In genomic region chr3:179668429-179668828, GRCh38 we compare ENCODE assay signal across 36 cellular contexts.
"Had no signal": no experiment of that assay in that cellular context is flagged by ENCODE, and none has a peak within 500 bp of the region (broad histone marks: within the 10 kb centered on the region; RNA-seq: fewer than 3 reads in every experiment).

No MANE protein-coding gene starts in this region.

- H3K36me3 Mint-ChIP-seq: activated naive CD4-positive, alpha-beta T cell treated with anti-CD3 and anti-CD28 coated beads, Interleukin-2, amount 10 ng/mL, durations not matched to agents 7 days and 5 days; activated naive CD8-positive, alpha-beta T cell treated with anti-CD3 and anti-CD28 coated beads, Interleukin-2, amount 10 ng/mL, durations not matched to agents 7 days and 5 days had no signal

- H3K4me1 Mint-ChIP-seq: activated CD4-positive, alpha-beta T cell treated with anti-CD3 and anti-CD28 coated beads, Interleukin-2, amount 10 ng/mL, durations not matched to agents 7 days and 5 days; activated CD8-positive, alpha-beta memory T cell treated with anti-CD3 and anti-CD28 coated beads, Interleukin-2, amount 10 ng/mL, durations not matched to agents 7 days and 5 days had no signal

- H3K27ac ChIP-seq: ascending aorta, cardiac muscle cell, VCaP had no signal

- H3K4me3 ChIP-seq: ascending aorta, cardiac muscle cell had no signal

- H3K27ac Mint-ChIP-seq: activated CD4-positive, alpha-beta memory T cell treated with anti-CD3 and anti-CD28 coated beads, Interleukin-2, amount 10 ng/mL, durations not matched to agents 7 days and 5 days; activated CD4-positive, alpha-beta T cell treated with anti-CD3 and anti-CD28 coated beads for 36 hours; activated CD4-positive, alpha-beta T cell treated with anti-CD3 and anti-CD28 coated beads, Interleukin-2, amount 10 ng/mL, durations not matched to agents 7 days and 5 days; activated CD8-positive, alpha-beta memory T cell treated with anti-CD3 and anti-CD28 coated beads, Interleukin-2, amount 10 ng/mL, durations not matched to agents 7 days and 5 days; activated CD8-positive, alpha-beta T cell treated with anti-CD3 and anti-CD28 coated beads, Interleukin-2, amount 10 ng/mL, durations not matched to agents 7 days and 5 days; activated naive CD4-positive, alpha-beta T cell treated with anti-CD3 and anti-CD28 coated beads, Interleukin-2, amount 10 ng/mL, durations not matched to agents 7 days and 5 days; activated naive CD4-positive, alpha-beta T cell treated with anti-CD3 and anti-CD28 coated beads, Interleukin-2, amount 50 U/mL, for 24 hours; activated naive CD8-positive, alpha-beta T cell; activated naive CD8-positive, alpha-beta T cell treated with anti-CD3 and anti-CD28 coated beads, Interleukin-2, amount 10 ng/mL, durations not matched to agents 7 days and 5 days; activated naive CD8-positive, alpha-beta T cell treated with anti-CD3 and anti-CD28 coated beads, Interleukin-2, amount 50 U/mL, for 24 hours; activated T-cell treated with anti-CD3 and anti-CD28 coated beads, Interleukin-2, amount 50 U/mL, for 24 hours; activated T-helper 2 cell treated with anti-CD3 and anti-CD28 coated beads, Interferon-gamma antibody, Interleukin-2, Interleukin-4, amounts not matched to agents 10 μg/mL and 5 μg/mL and 100 μg/mL, durations not matched to agents 14 hours and 24 hours and 36 hours; T-cell; T-helper 2 cell treated with Interferon-gamma antibody and Interleukin-4, amounts not matched to agents 5 μg/mL and 100 μg/mL, for 36 hours had no signal

- H3K9me3 Mint-ChIP-seq: activated CD4-positive, alpha-beta memory T cell treated with anti-CD3 and anti-CD28 coated beads, Interleukin-2, amount 10 ng/mL, durations not matched to agents 7 days and 5 days; activated CD4-positive, alpha-beta T cell treated with anti-CD3 and anti-CD28 coated beads, Interleukin-2, amount 10 ng/mL, durations not matched to agents 7 days and 5 days; activated naive CD4-positive, alpha-beta T cell treated with anti-CD3 and anti-CD28 coated beads, Interleukin-2, amount 10 ng/mL, durations not matched to agents 7 days and 5 days; activated naive CD4-positive, alpha-beta T cell treated with anti-CD3 and anti-CD28 coated beads, Interleukin-2, amount 50 U/mL, for 24 hours; activated naive CD8-positive, alpha-beta T cell treated with anti-CD3 and anti-CD28 coated beads, Interleukin-2, amount 10 ng/mL, durations not matched to agents 7 days and 5 days; activated naive CD8-positive, alpha-beta T cell treated with anti-CD3 and anti-CD28 coated beads, Interleukin-2, amount 50 U/mL, for 24 hours; activated T-cell treated with anti-CD3 and anti-CD28 coated beads, Interleukin-2, amount 50 U/mL, for 24 hours; activated T-helper 2 cell treated with anti-CD3 and anti-CD28 coated beads, Interferon-gamma antibody, Interleukin-2, Interleukin-4, amounts not matched to agents 10 μg/mL and 5 μg/mL and 100 μg/mL, durations not matched to agents 14 hours and 24 hours and 36 hours; central memory CD8-positive, alpha-beta T cell; T-cell; T-helper 2 cell treated with Interferon-gamma antibody and Interleukin-4, amounts not matched to agents 5 μg/mL and 100 μg/mL, for 36 hours had no signal

- H3K36me3 ChIP-seq: ascending aorta, cardiac muscle cell had no signal

- H3K4me1 ChIP-seq: ascending aorta had no signal

- DNase-seq: activated CD4-positive, alpha-beta memory T cell treated with anti-CD3 and anti-CD28 coated beads, Interleukin-2, amount 10 ng/mL, durations not matched to agents 7 days and 5 days; activated CD4-positive, alpha-beta T cell treated with anti-CD3 and anti-CD28 coated beads for 1 hour; activated CD4-positive, alpha-beta T cell treated with anti-CD3 and anti-CD28 coated beads for 36 hours; activated CD4-positive, alpha-beta T cell treated with anti-CD3 and anti-CD28 coated beads for 48 hours; activated CD4-positive, alpha-beta T cell treated with anti-CD3 and anti-CD28 coated beads, Interleukin-2, amount 10 ng/mL, durations not matched to agents 7 days and 5 days; activated CD4-positive, alpha-beta T cell treated with anti-CD3 and anti-CD28 coated beads, Interleukin-2, amount 50 U/mL, for 48 hours; activated CD4-positive, CD25-positive, alpha-beta regulatory T cell; activated CD8-positive, alpha-beta memory T cell treated with anti-CD3 and anti-CD28 coated beads for 24 hours; activated CD8-positive, alpha-beta memory T cell treated with anti-CD3 and anti-CD28 coated beads, Interleukin-2, amount 10 ng/mL, durations not matched to agents 7 days and 5 days; activated CD8-positive, alpha-beta memory T cell treated with anti-CD3 and anti-CD28 coated beads, Interleukin-2, amount 50 U/mL, for 48 hours; activated CD8-positive, alpha-beta T cell treated with anti-CD3 and anti-CD28 coated beads, Interleukin-2, amount 10 ng/mL, durations not matched to agents 7 days and 5 days; activated effector memory CD4-positive, alpha-beta T cell treated with Interleukin-2 at 50 U/mL for 16 hours; activated gamma-delta T cell; activated naive CD4-positive, alpha-beta T cell treated with anti-CD3 and anti-CD28 coated beads, Interleukin-2, amount 10 ng/mL, durations not matched to agents 7 days and 5 days; activated naive CD4-positive, alpha-beta T cell treated with Interleukin-2 at 50 U/mL for 16 hours; activated naive CD8-positive, alpha-beta T cell treated with anti-CD3 and anti-CD28 coated beads, Interleukin-2, amount 10 ng/mL, durations not matched to agents 7 days and 5 days; activated naive CD8-positive, alpha-beta T cell treated with anti-CD3 and anti-CD28 coated beads, Interleukin-2, amount 50 U/mL, for 24 hours; activated T-cell treated with anti-CD3 and anti-CD28 coated beads, Interleukin-2, amount 50 U/mL, for 24 hours; activated T-cell treated with anti-CD3 and anti-CD28 coated beads, Interleukin-2, amount 50 U/mL, for 48 hours; amygdala; anterior cingulate cortex; caudate nucleus; cerebellar nuclear complex; T-cell; T-helper 2 cell; T-helper 9 cell had no signal

- ATAC-seq: activated CD4-positive, alpha-beta T cell treated with anti-CD3 and anti-CD28 coated beads for 36 hours; activated CD4-positive, CD25-positive, alpha-beta regulatory T cell treated with anti-CD3 and anti-CD28 coated beads, Interleukin-2, amount 50 U/mL, for 24 hours; activated CD8-positive, alpha-beta memory T cell treated with anti-CD3 and anti-CD28 coated beads, Interleukin-2, amount 10 ng/mL, durations not matched to agents 7 days and 5 days; activated CD8-positive, alpha-beta T cell treated with anti-CD3 and anti-CD28 coated beads, Interleukin-2, amount 10 ng/mL, durations not matched to agents 7 days and 5 days; activated naive CD8-positive, alpha-beta T cell treated with anti-CD3 and anti-CD28 coated beads, Interleukin-2, amount 50 U/mL, for 24 hours; T-cell had no signal

- H3K27me3 ChIP-seq: ascending aorta, cardiac muscle cell had no signal

- H3K27me3 Mint-ChIP-seq: activated CD4-positive, alpha-beta memory T cell treated with anti-CD3 and anti-CD28 coated beads, Interleukin-2, amount 10 ng/mL, durations not matched to agents 7 days and 5 days; activated CD4-positive, alpha-beta T cell treated with anti-CD3 and anti-CD28 coated beads for 36 hours; activated CD4-positive, alpha-beta T cell treated with anti-CD3 and anti-CD28 coated beads, Interleukin-2, amount 10 ng/mL, durations not matched to agents 7 days and 5 days; activated CD8-positive, alpha-beta memory T cell treated with anti-CD3 and anti-CD28 coated beads, Interleukin-2, amount 10 ng/mL, durations not matched to agents 7 days and 5 days; activated naive CD4-positive, alpha-beta T cell treated with anti-CD3 and anti-CD28 coated beads, Interleukin-2, amount 10 ng/mL, durations not matched to agents 7 days and 5 days; activated naive CD4-positive, alpha-beta T cell treated with anti-CD3 and anti-CD28 coated beads, Interleukin-2, amount 50 U/mL, for 24 hours; activated naive CD8-positive, alpha-beta T cell; activated naive CD8-positive, alpha-beta T cell treated with anti-CD3 and anti-CD28 coated beads, Interleukin-2, amount 10 ng/mL, durations not matched to agents 7 days and 5 days; activated naive CD8-positive, alpha-beta T cell treated with anti-CD3 and anti-CD28 coated beads, Interleukin-2, amount 50 U/mL, for 24 hours; activated T-cell treated with anti-CD3 and anti-CD28 coated beads, Interleukin-2, amount 50 U/mL, for 24 hours; brain; central memory CD8-positive, alpha-beta T cell; T-cell had no signal

- H3K9me3 ChIP-seq: ascending aorta had no signal

- H3K4me3 Mint-ChIP-seq: activated CD4-positive, alpha-beta memory T cell treated with anti-CD3 and anti-CD28 coated beads, Interleukin-2, amount 10 ng/mL, durations not matched to agents 7 days and 5 days; activated CD4-positive, alpha-beta T cell treated with anti-CD3 and anti-CD28 coated beads for 36 hours; activated CD4-positive, alpha-beta T cell treated with anti-CD3 and anti-CD28 coated beads, Interleukin-2, amount 10 ng/mL, durations not matched to agents 7 days and 5 days; activated CD8-positive, alpha-beta memory T cell treated with anti-CD3 and anti-CD28 coated beads, Interleukin-2, amount 10 ng/mL, durations not matched to agents 7 days and 5 days; activated CD8-positive, alpha-beta T cell treated with anti-CD3 and anti-CD28 coated beads, Interleukin-2, amount 10 ng/mL, durations not matched to agents 7 days and 5 days; activated naive CD4-positive, alpha-beta T cell treated with anti-CD3 and anti-CD28 coated beads, Interleukin-2, amount 10 ng/mL, durations not matched to agents 7 days and 5 days; activated naive CD4-positive, alpha-beta T cell treated with anti-CD3 and anti-CD28 coated beads, Interleukin-2, amount 50 U/mL, for 24 hours; activated naive CD8-positive, alpha-beta T cell; activated naive CD8-positive, alpha-beta T cell treated with anti-CD3 and anti-CD28 coated beads, Interleukin-2, amount 10 ng/mL, durations not matched to agents 7 days and 5 days; activated naive CD8-positive, alpha-beta T cell treated with anti-CD3 and anti-CD28 coated beads, Interleukin-2, amount 50 U/mL, for 24 hours; activated T-cell treated with anti-CD3 and anti-CD28 coated beads, Interleukin-2, amount 50 U/mL, for 24 hours; brain; central memory CD8-positive, alpha-beta T cell; T-cell; T-helper 2 cell treated with Interferon-gamma antibody and Interleukin-4, amounts not matched to agents 5 μg/mL and 100 μg/mL, for 36 hours had no signal
